Comparison of ENCODE assay signal across 6 cellular contexts in the genomic region with DNA sequence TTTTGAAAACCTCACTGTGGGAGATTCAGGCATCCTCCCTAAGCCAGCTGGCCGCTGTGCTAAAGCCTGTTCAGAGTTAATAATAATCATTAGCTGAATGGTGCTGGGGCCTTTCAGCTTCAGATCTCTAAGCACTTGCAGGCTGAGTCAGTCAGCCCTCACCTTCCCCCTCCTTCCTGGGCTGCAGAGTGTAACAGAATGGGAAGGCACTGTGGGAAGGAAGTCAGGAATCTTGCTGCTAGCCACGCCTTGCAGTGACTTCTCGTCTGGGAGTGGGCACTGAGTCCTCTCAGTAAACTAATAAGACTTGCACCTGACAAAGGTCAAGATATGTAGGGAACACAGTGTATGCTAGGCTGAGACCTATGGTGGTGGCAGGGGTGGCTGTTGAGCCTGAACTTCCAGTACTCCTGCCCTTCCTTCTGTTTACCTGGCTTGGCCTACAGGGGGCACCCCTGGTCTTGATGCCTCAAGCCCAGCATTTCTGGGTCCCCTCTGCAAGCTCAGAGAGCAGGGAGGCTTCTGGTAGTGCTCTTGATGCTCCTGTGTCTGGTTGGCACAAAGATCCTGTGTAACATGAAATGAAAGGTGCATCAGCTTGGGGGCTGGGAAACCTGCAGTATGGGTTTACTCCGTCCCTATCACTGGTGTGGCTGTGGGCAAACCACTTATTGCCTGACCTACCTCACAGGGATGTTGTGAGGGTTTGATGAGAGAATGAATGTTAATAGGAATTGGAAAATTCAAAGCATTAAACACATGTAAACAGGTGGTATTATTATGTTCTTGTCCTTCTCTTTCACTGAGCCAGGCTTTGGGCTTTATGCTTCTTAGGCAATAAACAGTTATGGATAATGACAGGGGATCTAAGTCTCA. TPM values are rescaled to one million over a fixed set of nuclear protein-coding genes. Genes with fewer than 3 reads are reported as not detected.
A peak's percentile ranks its signal among the peaks of the same experiment; 100 is the strongest.
DNase-seq lines count a peak whose midpoint lies in the region; ATAC-seq and TF ChIP-seq lines count a peak whose summit lies in the region.

No MANE protein-coding gene starts in this region.

- H3K36me3 Mint-ChIP-seq in activated T-cell treated with anti-CD3 and anti-CD28 coated beads, Interleukin-2, amount 50 U/mL, for 4 hours (ENCODE audit: insufficient read depth) = peaks cover 9% of the 10 kb centered on the region

- ATAC-seq in activated T-cell treated with anti-CD3 and anti-CD28 coated beads, Interleukin-2, amount 50 U/mL, for 4 hours = peak in 1 of 2 donors; percentile 30
- ATAC-seq in GM21390 (IDR thresholded peaks at IDR 0.05; ENCODE audit: unreplicated experiment) (no peak), GM18873 (IDR thresholded peaks at IDR 0.05; ENCODE audit: low FRiP score, unreplicated experiment) (no peak)

- peak; percentile 38 for DNase-seq in CD1c-positive myeloid dendritic cell (ENCODE audit: extremely low spot score)
- DNase-seq in activated T-cell treated with anti-CD3 and anti-CD28 coated beads, Interleukin-2, amount 50 U/mL, for 4 hours = peak; percentile 54
- DNase-seq in kidney glomerular epithelial cell (lab: John Stamatoyannopoulos, UW) = peak; percentile 87

- no peaks in the 10 kb centered on the region for H3K9me3 Mint-ChIP-seq in activated T-cell treated with anti-CD3 and anti-CD28 coated beads, Interleukin-2, amount 50 U/mL, for 4 hours

- no peak overlapping the region for H3K4me3 Mint-ChIP-seq in activated T-cell treated with anti-CD3 and anti-CD28 coated beads, Interleukin-2, amount 50 U/mL, for 4 hours

- H3K4me1 Mint-ChIP-seq in activated T-cell treated with anti-CD3 and anti-CD28 coated beads, Interleukin-2, amount 50 U/mL, for 4 hours (ENCODE audit: low read depth) = peaks cover 94% of the 10 kb centered on the region

- H3K27me3 Mint-ChIP-seq in activated T-cell treated with anti-CD3 and anti-CD28 coated beads, Interleukin-2, amount 50 U/mL, for 4 hours (ENCODE audit: low read depth) = no peaks in the 10 kb centered on the region

- TF ChIP-seq CTCF in LNCAP (IDR thresholded peaks at IDR 0.05) = peak; percentile 58; the same call in 1 of the 2 replicates

RNA-seq across cellular contexts. Expression of a gene that starts 6.0 kb away (rescaled TPM):
- total RNA-seq in activated T-cell treated with anti-CD3 and anti-CD28 coated beads, Interleukin-2, amount 50 U/mL, for 4 hours = 10 to 100 TPM in 2 of 3 donors, 1 to 10 TPM in 1; 9.0 to 11.1 (median 10.6) TPM

RNA-seq across cellular contexts. Expression of a gene that starts 9.6 kb away (rescaled TPM):
- total RNA-seq in activated T-cell treated with anti-CD3 and anti-CD28 coated beads, Interleukin-2, amount 50 U/mL, for 4 hours = 1 to 10 TPM; 2.9 to 4.5 (median 4.0) TPM

RNA-seq across cellular contexts. Expression of a gene that starts 16.2 kb away (rescaled TPM):
- 10 to 100 TPM; 19.5 to 23.8 (median 23.6) TPM for total RNA-seq in activated T-cell treated with anti-CD3 and anti-CD28 coated beads, Interleukin-2, amount 50 U/mL, for 4 hours

RNA-seq across cellular contexts. Expression of a gene that starts 33.6 kb away (rescaled TPM):
- total RNA-seq in activated T-cell treated with anti-CD3 and anti-CD28 coated beads, Interleukin-2, amount 50 U/mL, for 4 hours = under 1 TPM in 2 of 3 donors, not detected in 1; 0.13 to 0.37 TPM

RNA-seq across cellular contexts. Expression of a gene that starts 39.8 kb away (rescaled TPM):
- not detected for total RNA-seq in activated T-cell treated with anti-CD3 and anti-CD28 coated beads, Interleukin-2, amount 50 U/mL, for 4 hours
